23 cellular contexts compared by ENCODE assay signal in genomic region chr6:74871757-74872156, GRCh38.
DNase-seq lines count a peak whose midpoint lies in the region; ATAC-seq and TF ChIP-seq lines count a peak whose summit lies in the region.
"Had no signal": no experiment of that assay in that cellular context is flagged by ENCODE, and none has a peak within 500 bp of the region (broad histone marks: within the 10 kb centered on the region; RNA-seq: fewer than 3 reads in every experiment).

No MANE protein-coding gene starts in this region.

- DNase-seq in A172 (ENCODE audit: low spot score) (peak; percentile 8), LHCN-M2 (ENCODE audit: low read depth) (peak; percentile 83), astrocyte of the spinal cord (ENCODE audit: low read depth, low spot score) (peak; percentile 86), glomerular visceral epithelial cell (ENCODE audit: extremely low spot score) (peak; percentile 76), NCI-H2107 (lab: John Stamatoyannopoulos, UW) (no peak), nucleus accumbens (lab: John Stamatoyannopoulos, UW) (no peak), GOT3 (lab: John Stamatoyannopoulos, UW) (no peak)
- DNase-seq: activated CD4-positive, alpha-beta T cell treated with anti-CD3 and anti-CD28 coated beads, Interleukin-2, amount 50 U/mL, for 1 hour; activated naive CD4-positive, alpha-beta T cell; anterior cingulate cortex; C1 segment of cervical spinal cord; cortex of kidney; DMS 273 treated with DMSO at 0.1 percent for 48 hours; head of caudate nucleus; immature natural killer cell; mesenchymal stem cell; NCI-H187 treated with DMSO at 0.1 percent for 48 hours; NCI-H446; nephron progenitor cell; NK-92 treated with Interleukin-12 subunit alpha and Interleukin-12 subunit beta, amount 100 ng/mL, for 24 hours; stimulated activated naive B cell treated with anti-CD40 and anti-IgM and Interleukin-4, amounts not matched to agents 10 μg/mL and 1 μg/mL and 100 μg/mL, for 72 hours; tibial artery had no signal

- no peak overlapping the region for H3K4me3 ChIP-seq in astrocyte of the spinal cord (ENCODE audit: low read depth, low read length)
- H3K4me3 ChIP-seq: tibial artery had no signal

- TF ChIP-seq CTCF in astrocyte of the spinal cord (IDR thresholded peaks at IDR 0.05; ENCODE audit: low read depth, low read length), result no peak

- no peak for ATAC-seq in HG02973 (IDR thresholded peaks at IDR 0.05; ENCODE audit: unreplicated experiment)
- ATAC-seq: stimulated activated naive B cell treated with anti-CD40 and anti-IgM and Interleukin-4, amounts not matched to agents 10 μg/mL and 1 μg/mL and 100 μg/mL, for 72 hours had no signal

- in situ Hi-C loops in astrocyte of the spinal cord (cut with HindIII; ENCODE audit: low sequenced_read_pairs), result no loop called here

Comparison
In these comparisons a context has a peak if more than half of its experiments do, and no peak if none do; other contexts are left out.
1. DNase-seq: peak in A172 (single experiment), LHCN-M2 (single experiment), astrocyte of the spinal cord (single experiment) and glomerular visceral epithelial cell (single experiment); none in NCI-H2107 (single experiment), nucleus accumbens (0 of 56) and GOT3 (single experiment).